7 cellular contexts compared by ENCODE assay signal in the genomic region with DNA sequence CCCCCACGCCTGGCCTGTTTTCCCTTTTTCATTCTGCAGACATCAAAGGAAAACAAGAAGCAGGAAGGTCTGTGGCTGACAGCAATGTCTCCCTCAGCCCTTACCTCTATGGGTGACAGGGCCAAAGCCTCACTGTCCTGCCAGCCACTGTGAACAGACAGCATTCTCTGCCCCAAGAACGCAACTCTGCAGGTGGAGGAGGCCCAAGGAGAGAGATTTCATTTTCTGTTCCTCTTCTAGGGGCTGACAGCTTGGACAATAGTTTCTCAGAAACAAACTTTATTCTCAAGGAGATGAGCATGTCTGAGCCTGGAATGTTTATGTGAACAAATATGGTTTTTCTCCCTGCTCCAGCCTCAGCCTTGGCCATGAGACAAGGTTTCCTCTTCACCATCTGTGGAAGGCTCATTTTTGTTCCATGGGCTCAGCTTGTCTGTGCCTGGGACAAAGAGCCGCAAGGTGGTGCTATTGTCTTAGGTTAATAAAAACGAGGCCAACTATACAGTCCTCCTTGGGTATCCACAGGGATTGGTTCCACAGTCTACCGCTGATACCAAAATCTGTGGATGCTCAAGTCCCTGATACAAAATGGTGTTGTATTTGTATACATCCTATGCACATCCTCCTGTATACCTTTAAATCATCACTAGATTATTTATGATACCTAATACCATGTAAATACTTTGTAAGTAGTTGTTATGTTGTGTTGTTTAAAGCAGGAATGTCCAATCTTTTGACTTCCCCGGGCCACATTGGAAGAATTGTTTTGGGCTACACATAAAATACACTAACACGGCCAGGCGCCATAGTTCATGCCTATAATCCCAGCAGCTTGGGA. TPM values are rescaled to one million over a fixed set of nuclear protein-coding genes. Genes with fewer than 3 reads are reported as not detected.
A peak's percentile ranks its signal among the peaks of the same experiment; 100 is the strongest.
DNase-seq lines count a peak whose midpoint lies in the region; ATAC-seq, FAIRE-seq and TF ChIP-seq lines count a peak whose summit lies in the region.

No MANE protein-coding gene starts in this region.

- H3K36me3 ChIP-seq in SJSA1 (no peaks in the 10 kb centered on the region), body of pancreas (replicated peaks in 1 of 2; ENCODE audit: insufficient read depth in 1 of 2, low read depth in 2 of 2) (no peaks in the 10 kb centered on the region), kidney (ENCODE audit: control insufficient read depth in 1 of 2, insufficient read depth in 2 of 2, low read length in 2 of 2) (no peaks in the 10 kb centered on the region)

- H3K4me1 ChIP-seq in SJSA1 (replicated peaks) (no peaks in the 10 kb centered on the region), body of pancreas (no peaks in the 10 kb centered on the region), kidney (ENCODE audit: control insufficient read depth in 1 of 2, insufficient read depth in 1 of 2, low read depth in 1 of 2, low read length in 2 of 2) (no peaks in the 10 kb centered on the region)

- H3K4me3 ChIP-seq in SJSA1 (no peak overlapping the region), body of pancreas (no peak overlapping the region), kidney (ENCODE audit: low read length in 2 of 2) (no peak overlapping the region)

- TF ChIP-seq POLR2A in body of pancreas (IDR thresholded peaks at IDR 0.05): no peak

- no peaks in the 10 kb centered on the region for H3K9me3 ChIP-seq in SJSA1 (replicated peaks)
- H3K9me3 ChIP-seq in body of pancreas: no peaks in the 10 kb centered on the region
- H3K9me3 ChIP-seq in kidney (ENCODE audit: control insufficient read depth in 1 of 2, low read length in 2 of 2): no peaks in the 10 kb centered on the region

- H3K27ac ChIP-seq in SJSA1: no peak overlapping the region
- H3K27ac ChIP-seq in body of pancreas: no peak overlapping the region
- no peak overlapping the region for H3K27ac ChIP-seq in kidney (ENCODE audit: low read depth in 2 of 2, low read length in 2 of 2)

- TF ChIP-seq CTCF in body of pancreas (IDR thresholded peaks at IDR 0.05): peak; percentile 37 to 92 (median 82)
- peak; percentile 90 for TF ChIP-seq CTCF in kidney (IDR thresholded peaks at IDR 0.05; ENCODE audit: borderline replicate concordance, extremely low read depth, insufficient read depth)

- peak; percentile 42 for FAIRE-seq in kidney (lab: Jason Lieb, UNC)

- intact Hi-C loops in body of pancreas (cut with DNase I) (loop anchor here (2.0 to 10.0 kb wide), 2 partner anchors 80 to 286 kb away; no protein-coding TSS in a partner anchor), kidney (cut with DNase I) (no loop called here)

- 22 to 35% methylated on average over 7 to 8 of the region's 8 CpGs for WGBS in body of pancreas, 2 donors

- H3K27me3 ChIP-seq in SJSA1 (replicated peaks) (peaks cover 8% of the 10 kb centered on the region; the same call in 1 of the 2 replicates), body of pancreas (no peaks in the 10 kb centered on the region)

- peak; percentile 72 for DNase-seq in ELF-1 (ENCODE audit: low read depth, low spot score)
- peak; percentile 31 for DNase-seq in LHCN-M2 (ENCODE audit: low read depth)
- DNase-seq in SJSA1 (ENCODE audit: low read depth in 1 of 2, low spot score in 2 of 2): peak; percentile 23 to 54
- DNase-seq in body of pancreas: peak; percentile 83 to 90 (median 86)
- no peak for DNase-seq in kidney
- peak; percentile 48 for DNase-seq in stimulated activated CD4-positive, alpha-beta T cell treated with anti-CD3 and anti-CD28 coated beads, Interleukin-4, amount 100 ng/mL, for 24 hours

- peak; percentile 79 for ATAC-seq in body of pancreas
- no peak for ATAC-seq in HG03280 (IDR thresholded peaks at IDR 0.05; ENCODE audit: unreplicated experiment)

- H3K9ac ChIP-seq in kidney (ENCODE audit: low read length in 2 of 2): no peak overlapping the region

RNA-seq across cellular contexts. Expression of a gene that starts 5.8 kb away (rescaled TPM):
- total RNA-seq in LHCN-M2 (2014; rRNA removed): not detected in 2 replicates
- not detected for polyA plus RNA-seq in LHCN-M2 (2012)
- not detected in 2 replicates for total RNA-seq in SJSA1 (2014; rRNA removed; shearing (Covaris generic))
- not detected for total RNA-seq in body of pancreas
- total RNA-seq in kidney: not detected
- not detected for polyA plus RNA-seq in kidney (ENCODE audit: insufficient read depth, low read depth, low replicate concordance)

RNA-seq across cellular contexts. Expression of a gene that starts 37.3 kb away (rescaled TPM):
- not detected in 2 replicates for total RNA-seq in LHCN-M2 (2014; rRNA removed)
- polyA plus RNA-seq in LHCN-M2 (2012): not detected
- total RNA-seq in SJSA1 (2014; rRNA removed; shearing (Covaris generic)): not detected in 2 replicates
- 1 to 10 TPM; 3.6 to 4.6 TPM for total RNA-seq in body of pancreas
- 4.7 TPM for total RNA-seq in kidney
- 3.6 TPM for polyA plus RNA-seq in kidney (ENCODE audit: insufficient read depth, low read depth, low replicate concordance)
